ENCODE assay signal across 17 cellular contexts in genomic region chr3:170644711-170645110, GRCh38. TPM values are rescaled to one million over a fixed set of nuclear protein-coding genes. Genes with fewer than 3 reads are reported as not detected.
A peak's percentile ranks its signal among the peaks of the same experiment; 100 is the strongest.
DNase-seq lines count a peak whose midpoint lies in the region; ATAC-seq and TF ChIP-seq lines count a peak whose summit lies in the region.
"Had no signal": no experiment of that assay in that cellular context is flagged by ENCODE, and none has a peak within 500 bp of the region (broad histone marks: within the 10 kb centered on the region; RNA-seq: fewer than 3 reads in every experiment).

No MANE protein-coding gene starts in this region.

- H3K23ac ChIP-seq in IMR-90 (ENCODE audit: low read depth, low read length): no peak overlapping the region

- TF ChIP-seq RAD21 in IMR-90 (IDR thresholded peaks at IDR 0.05; ENCODE audit: low read length): no peak

- intact Hi-C loops in IMR-90 (cut with micrococcal nuclease): no loop called here

- no peak overlapping the region for H2BK15ac ChIP-seq in IMR-90 (ENCODE audit: low read depth, low read length)

- no peak overlapping the region for H3K14ac ChIP-seq in IMR-90 (replicated peaks; ENCODE audit: low read depth, low read length)

- no peak overlapping the region for H3K4me3 ChIP-seq in IMR-90 (ENCODE audit: insufficient read depth, low read depth, low read length)
- H3K4me3 ChIP-seq: BLaER1 treated with 17β-estradiol and CSF1 and Interleukin-3, amounts not matched to agents 10 nM and 100 nM; GM12878; K562 had no signal

- no peaks in the 10 kb centered on the region for H3K36me3 ChIP-seq in IMR-90 (ENCODE audit: control insufficient read depth, insufficient read depth, low read length)
- H3K36me3 ChIP-seq: BLaER1 treated with 17β-estradiol and CSF1 and Interleukin-3, amounts not matched to agents 10 nM and 100 nM had no signal

- H3K27me3 ChIP-seq in IMR-90 (ENCODE audit: control insufficient read depth, insufficient read depth, low read length): no peaks in the 10 kb centered on the region

- H4K91ac ChIP-seq in IMR-90 (ENCODE audit: insufficient read depth, low read depth, low read length): no peak overlapping the region

- H3K27ac ChIP-seq in IMR-90 (ENCODE audit: insufficient read depth, low read length): no peak overlapping the region
- H3K27ac ChIP-seq: BLaER1 treated with 17β-estradiol and CSF1 and Interleukin-3, amounts not matched to agents 10 nM and 100 nM; HL-60 had no signal

- H3K4me2 ChIP-seq in IMR-90 (ENCODE audit: low read depth, low read length): no peak overlapping the region
- H3K4me2 ChIP-seq: BLaER1 treated with 17β-estradiol and CSF1 and Interleukin-3, amounts not matched to agents 10 nM and 100 nM had no signal

- no peak overlapping the region for H4K8ac ChIP-seq in IMR-90 (ENCODE audit: low read depth in 2 of 2, low read length in 2 of 2)

- no peak overlapping the region for H2BK5ac ChIP-seq in IMR-90 (ENCODE audit: low read depth, low read length, poor library complexity, severe bottlenecking)

- H4K20me1 ChIP-seq in IMR-90 (ENCODE audit: insufficient read depth, low read length): no peaks in the 10 kb centered on the region
- H4K20me1 ChIP-seq: BLaER1 treated with 17β-estradiol and CSF1 and Interleukin-3, amounts not matched to agents 10 nM and 100 nM had no signal

- peaks cover 31% of the 10 kb centered on the region for H3K9me3 Mint-ChIP-seq in mesothelial cell of epicardium

- H2AK9ac ChIP-seq in IMR-90 (replicated peaks; ENCODE audit: low read depth, low read length, poor library complexity): no peak overlapping the region

- WGBS in IMR-90 (ENCODE audit: extremely low coverage in 2 of 2, insufficient read length in 1 of 2), 2 experiments: no CpG with 5 or more reads among the region's 1 CpG

- no peak overlapping the region for H3K4me3 Mint-ChIP-seq in mesothelial cell of epicardium

- no peak overlapping the region for H4K5ac ChIP-seq in IMR-90 (ENCODE audit: low read depth, low read length)

- H3K36me3 Mint-ChIP-seq in mesothelial cell of epicardium: no peaks in the 10 kb centered on the region

- peaks cover 4% of the 10 kb centered on the region; the same call in 1 of the 2 replicates for H3K9me3 ChIP-seq in IMR-90 (ENCODE audit: control insufficient read depth, insufficient read depth, low read length)

- H2BK20ac ChIP-seq in IMR-90 (ENCODE audit: low read depth, low read length): no peak overlapping the region

- H2BK120ac ChIP-seq in IMR-90 (ENCODE audit: low read depth, low read length): no peak overlapping the region

- POLR2A ChIA-PET in IMR-90 (lab: Charles Lee; ENCODE audit: unreplicated experiment) (no interaction called here), HEK293T (lab: Yijun Ruan, JAX) (no interaction called here)

- ATAC-seq in IMR-90 (ENCODE audit: low read depth) (no peak), GM19023 (IDR thresholded peaks at IDR 0.05; ENCODE audit: unreplicated experiment) (no peak), GM21526 (IDR thresholded peaks at IDR 0.05; ENCODE audit: low FRiP score, unreplicated experiment) (no peak)
- ATAC-seq: GM12878, HCT116, K562 had no signal

- H3K27me3 Mint-ChIP-seq in mesothelial cell of epicardium (ENCODE audit: low read depth): no peaks in the 10 kb centered on the region

- peaks cover 12% of the 10 kb centered on the region for H3K4me1 ChIP-seq in IMR-90 (ENCODE audit: control insufficient read depth, insufficient read depth, low read length)

- H3K4ac ChIP-seq in IMR-90 (ENCODE audit: low read depth, low read length): no peak overlapping the region

- H2AFZ ChIP-seq in IMR-90 (replicated peaks; ENCODE audit: low read length, poor library complexity): peak overlapping the region; percentile 56

- in situ Hi-C loops in IMR-90 (cut with MboI; ENCODE audit: low sequenced_read_pairs): no loop called here

- no peak overlapping the region for H3K56ac ChIP-seq in IMR-90 (ENCODE audit: extremely low read depth, insufficient read depth, low read length)

- DNase-seq in AG20443 (ENCODE audit: low spot score) (peak; percentile 32), IMR-90 (peak; percentile 15), dedifferentiated amniotic fluid mesenchymal stem cell (ENCODE audit: extremely low spot score) (peak; percentile 16), mesothelial cell of epicardium (ENCODE audit: low spot score in 2 of 2, unreplicated experiment in 2 of 2) (no peak), HEK293T (ENCODE audit: extremely low spot score) (no peak)
- DNase-seq: NCI-H1436 treated with DMSO at 0.1 percent for 48 hours, NCI-H446, NCI-H774, SHP77 treated with DMSO at 0.1 percent for 48 hours, SW 1271 had no signal

- H2AK5ac ChIP-seq in IMR-90 (ENCODE audit: low read depth, low read length): no peak overlapping the region

- TF ChIP-seq CTCF in IMR-90 (conservative IDR thresholded peaks at IDR 0.05; ENCODE audit: low read depth, low read length): no peak
- no peak for TF ChIP-seq CTCF in mesothelial cell of epicardium (IDR thresholded peaks at IDR 0.05; ENCODE audit: unreplicated experiment)

- no peaks in the 10 kb centered on the region for H3K9me1 ChIP-seq in IMR-90 (ENCODE audit: insufficient read depth, low read length)

- dilution Hi-C loops in IMR-90 (cut with HindIII; ENCODE audit: low sequenced_read_pairs, unreplicated experiment): no loop called here

- no peak overlapping the region; the same call in 1 of the 2 replicates for H3K9ac ChIP-seq in IMR-90 (ENCODE audit: low read depth, low read length)
- H3K9ac ChIP-seq: BLaER1 treated with 17β-estradiol and CSF1 and Interleukin-3, amounts not matched to agents 10 nM and 100 nM had no signal

- H3K18ac ChIP-seq in IMR-90 (ENCODE audit: low read depth, low read length): no peak overlapping the region

- CTCF ChIA-PET in IMR-90 (lab: Yijun Ruan, JAX): no interaction called here
- CTCF ChIA-PET in HEK293T (lab: Yijun Ruan, JAX): no interaction called here

- BruUV-seq in IMR-90 (replicated peaks; lab: Mats Ljungman, UMichigan): no TSS peak

- no peak for TF ChIP-seq POLR2A in IMR-90 (IDR thresholded peaks at IDR 0.05; ENCODE audit: low read depth, low read length)

- no peaks in the 10 kb centered on the region for H3K79me1 ChIP-seq in IMR-90 (ENCODE audit: low read depth in 1 of 2, low read length in 2 of 2)

- H3K4me1 Mint-ChIP-seq in mesothelial cell of epicardium: peaks cover 8% of the 10 kb centered on the region

- H3K27ac Mint-ChIP-seq in mesothelial cell of epicardium: peak overlapping the region; percentile 31

TF ChIP-seq in IMR-90, 13 proteins besides CTCF, POLR2A, EP300 and RAD21:
- no peak for TF ChIP-seq RCOR1 (IDR thresholded peaks at IDR 0.05; ENCODE audit: insufficient replicate concordance, low read length)
TF ChIP-seq in IMR-90: peak in this region for 0.

TF ChIP-seq in HEK293T, 16 proteins besides CTCF, POLR2A, EP300 and RAD21:
- TF ChIP-seq SUZ12 (IDR thresholded peaks at IDR 0.05) (no peak), FOXA1 (IDR thresholded peaks at IDR 0.05) (no peak), ZNF384 (IDR thresholded peaks at IDR 0.05) (no peak), HDGF (IDR thresholded peaks at IDR 0.05; ENCODE audit: borderline replicate concordance) (no peak), FOXM1 (IDR thresholded peaks at IDR 0.05; ENCODE audit: borderline replicate concordance) (no peak), NFRKB (IDR thresholded peaks at IDR 0.05) (no peak), ARNT (IDR thresholded peaks at IDR 0.05) (no peak), PKNOX1 (IDR thresholded peaks at IDR 0.05) (no peak), BHLHE40 (IDR thresholded peaks at IDR 0.05; ENCODE audit: borderline replicate concordance) (no peak), FOXK2 (IDR thresholded peaks at IDR 0.05) (no peak)
TF ChIP-seq in HEK293T: peak in this region for 0.

RNA-seq across cellular contexts. Expression of gene SLC7A14, which starts 58.8 kb away (rescaled TPM):
- total RNA-seq in IMR-90 (2012; rRNA removed) (6.7 and 6.8 TPM in 2 replicates), mesothelial cell of epicardium (5.4 to 6.6 TPM (median 6.5 TPM) in 3 replicates)
- polyA plus RNA-seq in IMR-90 (2012; rRNA removed): 2.5 and 2.7 TPM in 2 replicates
- polyA plus RNA-seq in IMR-90 (2012; cell fraction: cytosol; rRNA removed): 1.6 TPM in 2 replicates
- 1.0 and 2.1 TPM in 2 replicates for polyA plus RNA-seq in IMR-90 (2012; cell fraction: nucleus; rRNA removed; ENCODE audit: low replicate concordance)
- total RNA-seq: GM12878, K562 had no signal
- polyA plus RNA-seq: GM12878, K562 had no signal

Comparison
In these comparisons a context has a peak if more than half of its experiments do, and no peak if none do; other contexts are left out.
1. DNase-seq: peak in AG20443 (single experiment), IMR-90 (single experiment) and dedifferentiated amniotic fluid mesenchymal stem cell (single experiment); none in mesothelial cell of epicardium (0 of 2) and HEK293T (single experiment).